18 cellular contexts compared by ENCODE assay signal in genomic region chr6:125811259-125811658, GRCh38. TPM values are rescaled to one million over a fixed set of nuclear protein-coding genes. Genes with fewer than 3 reads are reported as not detected.
A peak's percentile ranks its signal among the peaks of the same experiment; 100 is the strongest.
DNase-seq lines count a peak whose midpoint lies in the region; ATAC-seq and TF ChIP-seq lines count a peak whose summit lies in the region.
"Had no signal": no experiment of that assay in that cellular context is flagged by ENCODE, and none has a peak within 500 bp of the region (broad histone marks: within the 10 kb centered on the region; RNA-seq: fewer than 3 reads in every experiment).

No MANE protein-coding gene starts in this region.

- peaks cover 0 to 18% (median 0%) of the 10 kb centered on the region in 11 experiments; a peak in 5 of 22 replicates for H4K20me1 ChIP-seq in BLaER1 treated with 17β-estradiol and CSF1 and Interleukin-3, amounts not matched to agents 10 nM and 100 nM
- H4K20me1 ChIP-seq in OCI-LY3 (ENCODE audit: insufficient read depth, low read length) = peaks cover 4% of the 10 kb centered on the region; the same call in 1 of the 2 replicates

- no peak overlapping the region for H3K4me3 Mint-ChIP-seq in mesothelial cell of epicardium
- H3K4me3 Mint-ChIP-seq: central memory CD8-positive, alpha-beta T cell; neural crest cell had no signal

- peak overlapping the region; percentile 60 for H3K27ac Mint-ChIP-seq in mesothelial cell of epicardium
- H3K27ac Mint-ChIP-seq: activated T-helper 2 cell treated with anti-CD3 and anti-CD28 coated beads, Interferon-gamma antibody, Interleukin-2, Interleukin-4, amounts not matched to agents 10 μg/mL and 5 μg/mL and 100 μg/mL, durations not matched to agents 14 hours and 24 hours and 36 hours had no signal

- peaks cover 0 to 6% (median 0%) of the 10 kb centered on the region in 11 experiments; a peak in 1 of 22 replicates for H3K27me3 ChIP-seq in BLaER1 treated with 17β-estradiol and CSF1 and Interleukin-3, amounts not matched to agents 10 nM and 100 nM
- no peaks in the 10 kb centered on the region for H3K27me3 ChIP-seq in OCI-LY3 (ENCODE audit: low read depth, low read length)
- H3K27me3 ChIP-seq: sigmoid colon had no signal

- no peaks in the 10 kb centered on the region for H3K9me3 ChIP-seq in BLaER1 treated with 17β-estradiol and CSF1 and Interleukin-3, amounts not matched to agents 10 nM and 100 nM (replicated peaks in 1 of 11)
- H3K9me3 ChIP-seq in HEK293 (ENCODE audit: control insufficient read depth, insufficient read depth, low read depth, low read length) = no peaks in the 10 kb centered on the region
- no peaks in the 10 kb centered on the region for H3K9me3 ChIP-seq in OCI-LY3 (ENCODE audit: insufficient read depth, low read length)
- H3K9me3 ChIP-seq: sigmoid colon had no signal

- ATAC-seq in left colon = no peak

- H3K36me3 ChIP-seq in BLaER1 treated with 17β-estradiol and CSF1 and Interleukin-3, amounts not matched to agents 10 nM and 100 nM = peaks cover 0 to 10% (median under 1%) of the 10 kb centered on the region in 11 experiments; a peak in 6 of 22 replicates
- H3K36me3 ChIP-seq in HEK293 (ENCODE audit: control insufficient read depth in 2 of 2, insufficient read depth in 1 of 2, low read length in 2 of 2) = no peaks in the 10 kb centered on the region
- peaks cover 7% of the 10 kb centered on the region for H3K36me3 ChIP-seq in OCI-LY3 (replicated peaks; ENCODE audit: low read depth, low read length)
- H3K36me3 ChIP-seq: sigmoid colon had no signal

- CTCF ChIA-PET in HEK293 (lab: Yijun Ruan, JAX) = interaction anchor here (1.0 to 4.4 kb wide), 4 partner anchors 13 to 142 kb away, joined by 3 to 21 read pairs (median 4); partner anchors contain the start of gene NCOA7

- no peak overlapping the region for H3K9ac ChIP-seq in BLaER1 treated with 17β-estradiol and CSF1 and Interleukin-3, amounts not matched to agents 10 nM and 100 nM
- H3K9ac ChIP-seq in OCI-LY3 (ENCODE audit: low read length) = no peak overlapping the region

- no peaks in the 10 kb centered on the region for H3K36me3 Mint-ChIP-seq in mesothelial cell of epicardium

- no peak overlapping the region for H2AFZ ChIP-seq in OCI-LY3 (ENCODE audit: low read depth, low read length)
- H2AFZ ChIP-seq: PC-9 had no signal

- no peaks in the 10 kb centered on the region for H3K9me3 Mint-ChIP-seq in mesothelial cell of epicardium
- H3K9me3 Mint-ChIP-seq: activated T-helper 2 cell treated with anti-CD3 and anti-CD28 coated beads, Interferon-gamma antibody, Interleukin-2, Interleukin-4, amounts not matched to agents 10 μg/mL and 5 μg/mL and 100 μg/mL, durations not matched to agents 14 hours and 24 hours and 36 hours; central memory CD8-positive, alpha-beta T cell; neural crest cell had no signal

- H3K27ac ChIP-seq in BLaER1 treated with 17β-estradiol and CSF1 and Interleukin-3, amounts not matched to agents 10 nM and 100 nM = peak overlapping the region in 3 of 11 experiments; percentile 7 to 49 (median 27); a peak in 3 of 22 replicates
- H3K27ac ChIP-seq in HEK293 (ENCODE audit: extremely low read depth, low read depth, low read length) = no peak overlapping the region
- no peak overlapping the region for H3K27ac ChIP-seq in OCI-LY3 (ENCODE audit: low read length)

- no peak overlapping the region for H3K4me3 ChIP-seq in BLaER1 treated with 17β-estradiol and CSF1 and Interleukin-3, amounts not matched to agents 10 nM and 100 nM
- H3K4me3 ChIP-seq in HEK293 (ENCODE audit: low read depth, low read length) (no peak overlapping the region), OCI-LY3 (ENCODE audit: low read length) (no peak overlapping the region)
- H3K4me3 ChIP-seq: PC-9, sigmoid colon had no signal

- no peak for DNase-seq in mesothelial cell of epicardium (ENCODE audit: low spot score in 2 of 2, unreplicated experiment in 2 of 2)
- no peak for DNase-seq in posterior cingulate gyrus
- DNase-seq in D341Med (ENCODE audit: low spot score) = no peak
- no peak for DNase-seq in left colon
- DNase-seq in NCI-H146 treated with DMSO at 0.1 percent for 48 hours (lab: John Stamatoyannopoulos, UW; ENCODE audit: unreplicated experiment) = no peak
- DNase-seq: foreskin melanocyte; NCI-H1694; NCI-H446 treated with DMSO at 0.1 percent for 48 hours; PC-9; sigmoid colon; stimulated activated CD4-positive, alpha-beta T cell treated with anti-CD3 and anti-CD28 coated beads, Interleukin-4, amount 100 ng/mL, for 1 hour; stimulated activated CD8-positive, alpha-beta memory T cell treated with anti-CD3 and anti-CD28 coated beads, Interleukin-4, amount 100 ng/mL, for 48 hours had no signal

- TF ChIP-seq CTCF in HEK293 (tag by site-specific recombination; IDR thresholded peaks at IDR 0.05) (no peak), OCI-LY3 (IDR thresholded peaks at IDR 0.05; ENCODE audit: low read depth, low read length) (no peak), mesothelial cell of epicardium (IDR thresholded peaks at IDR 0.05; ENCODE audit: unreplicated experiment) (no peak)

- intact Hi-C loops in posterior cingulate gyrus (cut with DNase I) (no loop called here), left colon (cut with DNase I, micrococcal nuclease) (no loop called here)

- peaks cover 69% of the 10 kb centered on the region for H3K79me2 ChIP-seq in OCI-LY3 (ENCODE audit: low read length)

- peaks cover 27 to 59% (median 45%) of the 10 kb centered on the region in 10 experiments for H3K4me1 ChIP-seq in BLaER1 treated with 17β-estradiol and CSF1 and Interleukin-3, amounts not matched to agents 10 nM and 100 nM
- peaks cover 31% of the 10 kb centered on the region for H3K4me1 ChIP-seq in HEK293 (ENCODE audit: control insufficient read depth, insufficient read depth, low read length)
- H3K4me1 ChIP-seq in OCI-LY3 (ENCODE audit: low read length) = peaks cover 83% of the 10 kb centered on the region

- no peaks in the 10 kb centered on the region for H3K27me3 Mint-ChIP-seq in mesothelial cell of epicardium (ENCODE audit: low read depth)
- H3K27me3 Mint-ChIP-seq: central memory CD8-positive, alpha-beta T cell had no signal

- POLR2A ChIA-PET in HEK293 (lab: Yijun Ruan, JAX) = interaction anchor here (1.1 to 2.5 kb wide), 3 partner anchors 9 to 21 kb away, joined by 3 to 9 read pairs (median 3); partner anchors contain the start of gene NCOA7

- peak overlapping the region in 9 of 11 experiments; percentile 7 to 90 (median 70); a peak in 14 of 22 replicates for H3K4me2 ChIP-seq in BLaER1 treated with 17β-estradiol and CSF1 and Interleukin-3, amounts not matched to agents 10 nM and 100 nM
- H3K4me2 ChIP-seq in OCI-LY3 (ENCODE audit: low read length) = peak overlapping the region; percentile 57
- H3K4me2 ChIP-seq: PC-9 had no signal

- H3K4me1 Mint-ChIP-seq in mesothelial cell of epicardium = peaks cover 65% of the 10 kb centered on the region

TF ChIP-seq in HEK293, 187 proteins besides CTCF, POLR2A, EP300 and RAD21 (continues in another document):
- no peak for TF ChIP-seq ZXDB (tag by site-specific recombination; IDR thresholded peaks at IDR 0.05)
- TF ChIP-seq, protein P1, sequence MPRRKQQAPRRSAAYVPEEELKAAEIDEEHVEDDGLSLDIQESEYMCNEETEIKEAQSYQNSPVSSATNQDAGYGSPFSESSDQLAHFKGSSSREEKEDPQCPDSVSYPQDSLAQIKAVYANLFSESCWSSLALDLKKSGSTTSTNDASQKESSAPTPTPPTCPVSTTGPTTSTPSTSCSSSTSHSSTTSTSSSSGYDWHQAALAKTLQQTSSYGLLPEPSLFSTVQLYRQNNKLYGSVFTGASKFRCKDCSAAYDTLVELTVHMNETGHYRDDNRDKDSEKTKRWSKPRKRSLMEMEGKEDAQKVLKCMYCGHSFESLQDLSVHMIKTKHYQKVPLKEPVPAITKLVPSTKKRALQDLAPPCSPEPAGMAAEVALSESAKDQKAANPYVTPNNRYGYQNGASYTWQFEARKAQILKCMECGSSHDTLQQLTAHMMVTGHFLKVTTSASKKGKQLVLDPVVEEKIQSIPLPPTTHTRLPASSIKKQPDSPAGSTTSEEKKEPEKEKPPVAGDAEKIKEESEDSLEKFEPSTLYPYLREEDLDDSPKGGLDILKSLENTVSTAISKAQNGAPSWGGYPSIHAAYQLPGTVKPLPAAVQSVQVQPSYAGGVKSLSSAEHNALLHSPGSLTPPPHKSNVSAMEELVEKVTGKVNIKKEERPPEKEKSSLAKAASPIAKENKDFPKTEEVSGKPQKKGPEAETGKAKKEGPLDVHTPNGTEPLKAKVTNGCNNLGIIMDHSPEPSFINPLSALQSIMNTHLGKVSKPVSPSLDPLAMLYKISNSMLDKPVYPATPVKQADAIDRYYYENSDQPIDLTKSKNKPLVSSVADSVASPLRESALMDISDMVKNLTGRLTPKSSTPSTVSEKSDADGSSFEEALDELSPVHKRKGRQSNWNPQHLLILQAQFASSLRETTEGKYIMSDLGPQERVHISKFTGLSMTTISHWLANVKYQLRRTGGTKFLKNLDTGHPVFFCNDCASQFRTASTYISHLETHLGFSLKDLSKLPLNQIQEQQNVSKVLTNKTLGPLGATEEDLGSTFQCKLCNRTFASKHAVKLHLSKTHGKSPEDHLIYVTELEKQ (tag by site-specific recombination; IDR thresholded peaks at IDR 0.05; ENCODE audit: borderline replicate concordance) = no peak
- TF ChIP-seq, protein P2, sequence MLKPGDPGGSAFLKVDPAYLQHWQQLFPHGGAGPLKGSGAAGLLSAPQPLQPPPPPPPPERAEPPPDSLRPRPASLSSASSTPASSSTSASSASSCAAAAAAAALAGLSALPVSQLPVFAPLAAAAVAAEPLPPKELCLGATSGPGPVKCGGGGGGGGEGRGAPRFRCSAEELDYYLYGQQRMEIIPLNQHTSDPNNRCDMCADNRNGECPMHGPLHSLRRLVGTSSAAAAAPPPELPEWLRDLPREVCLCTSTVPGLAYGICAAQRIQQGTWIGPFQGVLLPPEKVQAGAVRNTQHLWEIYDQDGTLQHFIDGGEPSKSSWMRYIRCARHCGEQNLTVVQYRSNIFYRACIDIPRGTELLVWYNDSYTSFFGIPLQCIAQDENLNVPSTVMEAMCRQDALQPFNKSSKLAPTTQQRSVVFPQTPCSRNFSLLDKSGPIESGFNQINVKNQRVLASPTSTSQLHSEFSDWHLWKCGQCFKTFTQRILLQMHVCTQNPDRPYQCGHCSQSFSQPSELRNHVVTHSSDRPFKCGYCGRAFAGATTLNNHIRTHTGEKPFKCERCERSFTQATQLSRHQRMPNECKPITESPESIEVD (tag by site-specific recombination; IDR thresholded peaks at IDR 0.05) = peak; percentile 73
- TF ChIP-seq ZNF223 (tag by site-specific recombination; IDR thresholded peaks at IDR 0.05) = no peak
- TF ChIP-seq ZNF654 (tag by site-specific recombination; IDR thresholded peaks at IDR 0.05; ENCODE audit: low read depth) = no peak

RNA-seq across cellular contexts. Expression of gene NCOA7, which starts 20.5 kb away (rescaled TPM):
- total RNA-seq in mesothelial cell of epicardium (43.5 to 52.4 TPM (median 45.7 TPM) in 3 replicates), left colon (10 to 100 TPM; 25.6 to 39.2 TPM)
